In genomic region chr2:156405586-156405985, GRCh38 we compare ENCODE assay signal across 10 cellular contexts. TPM values are rescaled to one million over a fixed set of nuclear protein-coding genes. Genes with fewer than 3 reads are reported as not detected.
DNase-seq lines count a peak whose midpoint lies in the region; ATAC-seq and TF ChIP-seq lines count a peak whose summit lies in the region.
"Had no signal": no experiment of that assay in that cellular context is flagged by ENCODE, and none has a peak within 500 bp of the region (broad histone marks: within the 10 kb centered on the region; RNA-seq: fewer than 3 reads in every experiment).

No MANE protein-coding gene starts in this region.

- in situ Hi-C loops in G401 (cut with HindIII; ENCODE audit: low sequenced_read_pairs), result no loop called here

- H3K9me3 Mint-ChIP-seq in natural killer cell treated with Interleukin-12 subunit alpha and Interleukin-12 subunit beta and Interleukin-15 and Interleukin-18, amount 100 ng/mL, for 72 hours, result no peaks in the 10 kb centered on the region
- H3K9me3 Mint-ChIP-seq in osteocyte (ENCODE audit: unreplicated experiment), result no peaks in the 10 kb centered on the region
- H3K9me3 Mint-ChIP-seq: natural killer cell had no signal

- H3K4me1 Mint-ChIP-seq in natural killer cell treated with Interleukin-12 subunit alpha and Interleukin-12 subunit beta and Interleukin-15 and Interleukin-18, amount 100 ng/mL, for 72 hours (ENCODE audit: low read depth in 2 of 2), result peaks cover 14 to 19% of the 10 kb centered on the region in 2 donors
- H3K4me1 Mint-ChIP-seq in osteocyte (ENCODE audit: unreplicated experiment), result no peaks in the 10 kb centered on the region

- DNase-seq in EL (peak; percentile 6), NOMO-1 treated with DMSO at 0.1 percent for 48 hours (lab: John Stamatoyannopoulos, UW; ENCODE audit: unreplicated experiment) (peak; percentile 98), G401 (ENCODE audit: low spot score) (no peak), GM19238 (ENCODE audit: insufficient read length, low spot score) (no peak), osteocyte (ENCODE audit: extremely low spot score, unreplicated experiment) (no peak)
- DNase-seq in natural killer cell treated with Interleukin-12 subunit alpha and Interleukin-12 subunit beta and Interleukin-15 and Interleukin-18, amount 100 ng/mL, for 72 hours (ENCODE audit: low spot score), result peak; percentile 76
- DNase-seq: COR-L47, natural killer cell had no signal

- no peak overlapping the region for H3K4me3 Mint-ChIP-seq in natural killer cell treated with Interleukin-12 subunit alpha and Interleukin-12 subunit beta and Interleukin-15 and Interleukin-18, amount 100 ng/mL, for 72 hours
- no peak overlapping the region for H3K4me3 Mint-ChIP-seq in osteocyte (ENCODE audit: unreplicated experiment)
- H3K4me3 Mint-ChIP-seq: natural killer cell had no signal

- TF ChIP-seq CTCF in osteocyte (IDR thresholded peaks at IDR 0.05), result no peak

- peaks cover 0 to 5% of the 10 kb centered on the region in 2 donors for H3K27me3 Mint-ChIP-seq in natural killer cell treated with Interleukin-12 subunit alpha and Interleukin-12 subunit beta and Interleukin-15 and Interleukin-18, amount 100 ng/mL, for 72 hours
- peaks cover 9% of the 10 kb centered on the region for H3K27me3 Mint-ChIP-seq in osteocyte (ENCODE audit: unreplicated experiment)

- peak overlapping the region in 1 of 2 donors; percentile 1 for H3K27ac Mint-ChIP-seq in natural killer cell treated with Interleukin-12 subunit alpha and Interleukin-12 subunit beta and Interleukin-15 and Interleukin-18, amount 100 ng/mL, for 72 hours
- H3K27ac Mint-ChIP-seq in osteocyte (ENCODE audit: unreplicated experiment), result no peak overlapping the region
- H3K27ac Mint-ChIP-seq: natural killer cell had no signal

- peak; percentile 63 for ATAC-seq in esophagus mucosa
- peak; percentile 50 to 80 for ATAC-seq in natural killer cell treated with Interleukin-12 subunit alpha and Interleukin-12 subunit beta and Interleukin-15 and Interleukin-18, amount 100 ng/mL, for 72 hours
- ATAC-seq in GM21619 (IDR thresholded peaks at IDR 0.05; ENCODE audit: unreplicated experiment), result no peak

- peaks cover 5% of the 10 kb centered on the region for H3K36me3 Mint-ChIP-seq in natural killer cell treated with Interleukin-12 subunit alpha and Interleukin-12 subunit beta and Interleukin-15 and Interleukin-18, amount 100 ng/mL, for 72 hours
- no peaks in the 10 kb centered on the region for H3K36me3 Mint-ChIP-seq in osteocyte (ENCODE audit: unreplicated experiment)

RNA-seq across cellular contexts. Expression of gene GPD2, which starts 30.6 kb away (rescaled TPM):
- total RNA-seq in esophagus mucosa, result 56.1 TPM
- 10 to 100 TPM; 25.7 to 34.1 TPM for total RNA-seq in natural killer cell treated with Interleukin-12 subunit alpha and Interleukin-12 subunit beta and Interleukin-15 and Interleukin-18, amount 100 ng/mL, for 72 hours
- total RNA-seq in G401 (2014; rRNA removed; shearing (Covaris generic)), result 5.7 and 9.9 TPM in 2 replicates
- 21.4 and 21.8 TPM in 2 replicates for total RNA-seq in osteocyte

Comparison
In these comparisons a context has a peak if more than half of its experiments do, and no peak if none do; other contexts are left out.
1. DNase-seq: peak in EL (single experiment), NOMO-1 treated with DMSO at 0.1 percent for 48 hours (single experiment) and natural killer cell treated with Interleukin-12 subunit alpha and Interleukin-12 subunit beta and Interleukin-15 and Interleukin-18, amount 100 ng/mL, for 72 hours (single experiment); none in G401 (single experiment), GM19238 (single experiment) and osteocyte (single experiment).